In the genomic region with DNA sequence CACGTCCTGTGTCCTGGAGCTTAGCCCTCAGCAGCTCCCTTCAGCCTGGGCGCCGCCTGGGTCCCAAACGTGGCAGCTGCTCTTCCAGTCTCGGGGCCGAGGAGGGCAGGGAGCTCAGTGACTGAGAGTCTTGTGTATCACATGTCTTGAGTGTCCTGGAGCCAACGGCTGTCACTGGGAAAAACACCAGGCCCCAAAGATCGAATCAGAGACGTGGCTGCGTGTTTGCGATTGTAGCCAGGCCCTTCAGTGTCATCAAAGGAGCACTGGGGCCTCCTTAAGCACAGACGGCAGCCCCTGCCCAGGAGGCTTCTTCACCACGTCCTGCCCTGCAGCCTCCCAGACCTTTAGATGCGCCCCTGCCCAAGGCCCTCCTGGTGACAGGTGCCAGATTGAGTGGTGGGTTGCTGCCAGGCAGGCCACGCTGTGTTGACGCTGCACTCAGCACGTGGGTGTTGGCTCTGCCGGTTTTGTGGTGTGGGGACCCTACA, we compare ENCODE assay signal across 1 cellular context.
A peak's percentile ranks its signal among the peaks of the same experiment; 100 is the strongest.
TF ChIP-seq lines count a peak whose summit lies in the region.

No MANE protein-coding gene starts in this region.

TF ChIP-seq in GM12878, 131 proteins besides CTCF, POLR2A, EP300 and RAD21:
- TF ChIP-seq POLR2AphosphoS2 (IDR thresholded peaks at IDR 0.05; ENCODE audit: low read depth, low read length) (peak; percentile 47; the same call in 1 of the 2 replicates), GABPA (IDR thresholded peaks at IDR 0.05; ENCODE audit: low read depth) (no peak), ASH2L (IDR thresholded peaks at IDR 0.05; ENCODE audit: borderline replicate concordance, low read depth) (no peak)
- TF ChIP-seq, protein P1, sequence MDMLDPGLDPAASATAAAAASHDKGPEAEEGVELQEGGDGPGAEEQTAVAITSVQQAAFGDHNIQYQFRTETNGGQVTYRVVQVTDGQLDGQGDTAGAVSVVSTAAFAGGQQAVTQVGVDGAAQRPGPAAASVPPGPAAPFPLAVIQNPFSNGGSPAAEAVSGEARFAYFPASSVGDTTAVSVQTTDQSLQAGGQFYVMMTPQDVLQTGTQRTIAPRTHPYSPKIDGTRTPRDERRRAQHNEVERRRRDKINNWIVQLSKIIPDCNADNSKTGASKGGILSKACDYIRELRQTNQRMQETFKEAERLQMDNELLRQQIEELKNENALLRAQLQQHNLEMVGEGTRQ (IDR thresholded peaks at IDR 0.05; ENCODE audit: borderline replicate concordance, low read depth, low read length): no peak
